ENCODE assay signal across 25 cellular contexts in the genomic region with DNA sequence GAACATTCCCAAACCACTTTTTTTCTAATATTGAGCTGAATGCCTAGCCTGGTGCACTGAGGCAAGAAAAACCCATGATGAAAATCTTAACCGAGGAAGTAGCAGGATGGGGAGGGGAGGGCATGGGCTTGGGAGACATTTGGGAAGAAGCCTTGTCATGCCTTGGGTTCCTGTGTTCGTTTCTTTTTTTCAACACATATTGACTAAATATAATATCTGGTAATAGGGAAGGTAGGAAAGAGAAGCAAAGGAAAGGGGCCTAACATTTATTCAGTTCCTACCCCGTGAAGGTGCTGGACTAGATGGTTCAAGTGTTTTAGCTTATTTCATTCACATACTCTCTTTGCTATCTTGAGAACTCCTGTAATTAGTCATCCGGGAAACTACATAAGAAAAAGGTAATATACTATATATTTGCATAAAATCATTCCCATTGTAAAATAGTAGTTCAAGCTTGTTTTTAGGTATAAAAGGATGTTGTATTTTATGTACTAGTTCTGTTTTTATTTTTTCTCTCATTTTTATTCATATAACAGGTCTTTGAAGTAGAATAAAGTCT.
"Had no signal": no experiment of that assay in that cellular context is flagged by ENCODE, and none has a peak within 500 bp of the region (broad histone marks: within the 10 kb centered on the region; RNA-seq: fewer than 3 reads in every experiment).

No MANE protein-coding gene starts in this region.

- H3K36me3 Mint-ChIP-seq: natural killer cell treated with Interleukin-12 subunit alpha and Interleukin-12 subunit beta and Interleukin-15 and Interleukin-18, amount 100 ng/mL, for 72 hours had no signal

- H3K9me3 Mint-ChIP-seq: activated CD4-positive, alpha-beta memory T cell treated with anti-CD3 and anti-CD28 coated beads, Interleukin-2, amount 10 ng/mL, durations not matched to agents 7 days and 5 days; activated CD4-positive, alpha-beta T cell treated with anti-CD3 and anti-CD28 coated beads, Interleukin-2, amount 10 ng/mL, durations not matched to agents 7 days and 5 days; activated naive CD4-positive, alpha-beta T cell treated with anti-CD3 and anti-CD28 coated beads, Interleukin-2, amount 50 U/mL, for 24 hours; activated naive CD8-positive, alpha-beta T cell treated with anti-CD3 and anti-CD28 coated beads, Interleukin-2, amount 50 U/mL, for 24 hours; activated T-cell treated with anti-CD3 and anti-CD28 coated beads, Interleukin-2, amount 50 U/mL, for 24 hours; activated T-helper 2 cell treated with anti-CD3 and anti-CD28 coated beads, Interferon-gamma antibody, Interleukin-2, Interleukin-4, amounts not matched to agents 10 μg/mL and 5 μg/mL and 100 μg/mL, durations not matched to agents 14 hours and 24 hours and 36 hours; natural killer cell treated with Interleukin-12 subunit alpha and Interleukin-12 subunit beta and Interleukin-15 and Interleukin-18, amount 100 ng/mL, for 72 hours; stimulated activated naive CD8-positive, alpha-beta T cell treated with anti-CD3 and anti-CD28 coated beads, Interleukin-15, Interleukin-2, amounts not matched to agents 100 ng/mL and 50 ng/mL, for 24 hours; type B pancreatic cell had no signal

- H3K4me3 Mint-ChIP-seq: activated CD4-positive, alpha-beta memory T cell treated with anti-CD3 and anti-CD28 coated beads, Interleukin-2, amount 10 ng/mL, durations not matched to agents 7 days and 5 days; activated CD4-positive, alpha-beta T cell treated with anti-CD3 and anti-CD28 coated beads, Interleukin-2, amount 10 ng/mL, durations not matched to agents 7 days and 5 days; activated naive CD4-positive, alpha-beta T cell treated with anti-CD3 and anti-CD28 coated beads, Interleukin-2, amount 50 U/mL, for 24 hours; activated naive CD8-positive, alpha-beta T cell treated with anti-CD3 and anti-CD28 coated beads, Interleukin-2, amount 50 U/mL, for 24 hours; activated T-cell treated with anti-CD3 and anti-CD28 coated beads, Interleukin-2, amount 50 U/mL, for 24 hours; natural killer cell treated with Interleukin-12 subunit alpha and Interleukin-12 subunit beta and Interleukin-15 and Interleukin-18, amount 100 ng/mL, for 72 hours; stimulated activated naive CD8-positive, alpha-beta T cell treated with anti-CD3 and anti-CD28 coated beads, Interleukin-15, Interleukin-2, amounts not matched to agents 100 ng/mL and 50 ng/mL, for 24 hours; type B pancreatic cell had no signal

- H3K27ac Mint-ChIP-seq: activated CD4-positive, alpha-beta memory T cell treated with anti-CD3 and anti-CD28 coated beads, Interleukin-2, amount 10 ng/mL, durations not matched to agents 7 days and 5 days; activated CD4-positive, alpha-beta T cell treated with anti-CD3 and anti-CD28 coated beads, Interleukin-2, amount 10 ng/mL, durations not matched to agents 7 days and 5 days; activated naive CD4-positive, alpha-beta T cell treated with anti-CD3 and anti-CD28 coated beads, Interleukin-2, amount 50 U/mL, for 24 hours; activated naive CD8-positive, alpha-beta T cell treated with anti-CD3 and anti-CD28 coated beads, Interleukin-2, amount 50 U/mL, for 24 hours; activated T-cell treated with anti-CD3 and anti-CD28 coated beads, Interleukin-2, amount 50 U/mL, for 24 hours; activated T-helper 2 cell treated with anti-CD3 and anti-CD28 coated beads, Interferon-gamma antibody, Interleukin-2, Interleukin-4, amounts not matched to agents 10 μg/mL and 5 μg/mL and 100 μg/mL, durations not matched to agents 14 hours and 24 hours and 36 hours; natural killer cell treated with Interleukin-12 subunit alpha and Interleukin-12 subunit beta and Interleukin-15 and Interleukin-18, amount 100 ng/mL, for 72 hours; stimulated activated naive CD8-positive, alpha-beta T cell treated with anti-CD3 and anti-CD28 coated beads, Interleukin-15, Interleukin-2, amounts not matched to agents 100 ng/mL and 50 ng/mL, for 24 hours; type B pancreatic cell had no signal

- H3K4me1 ChIP-seq: uterus had no signal

- H3K27ac ChIP-seq: heart right ventricle, lower lobe of right lung, uterus had no signal

- H3K27me3 ChIP-seq: heart right ventricle, uterus had no signal

- ATAC-seq: activated naive CD8-positive, alpha-beta T cell treated with anti-CD3 and anti-CD28 coated beads, Interleukin-2, amount 50 U/mL, for 24 hours; esophagus mucosa; heart right ventricle; left lobe of liver; lower lobe of right lung; mucosa of descending colon; natural killer cell treated with Interleukin-12 subunit alpha and Interleukin-12 subunit beta and Interleukin-15 and Interleukin-18, amount 100 ng/mL, for 72 hours; sciatic nerve had no signal

- H3K36me3 ChIP-seq: lower lobe of right lung, uterus had no signal

- DNase-seq: activated CD4-positive, alpha-beta memory T cell treated with anti-CD3 and anti-CD28 coated beads, Interleukin-2, amount 10 ng/mL, durations not matched to agents 7 days and 5 days; activated CD4-positive, alpha-beta T cell treated with anti-CD3 and anti-CD28 coated beads for 1 hour; activated CD4-positive, alpha-beta T cell treated with anti-CD3 and anti-CD28 coated beads, Interleukin-2, amount 10 ng/mL, durations not matched to agents 7 days and 5 days; activated CD8-positive, alpha-beta memory T cell treated with anti-CD3 and anti-CD28 coated beads, Interleukin-2, amount 50 U/mL, for 48 hours; activated naive CD8-positive, alpha-beta T cell treated with anti-CD3 and anti-CD28 coated beads, Interleukin-2, amount 50 U/mL, for 24 hours; activated T-cell treated with anti-CD3 and anti-CD28 coated beads, Interleukin-2, amount 50 U/mL, for 24 hours; amygdala; caudate nucleus; foreskin fibroblast; heart right ventricle; lower lobe of right lung; mesenchymal stem cell; mucosa of descending colon; stimulated activated CD4-positive, alpha-beta T cell treated with anti-CD3 and anti-CD28 coated beads, Interleukin-12 subunit alpha, Interleukin-12 subunit beta, amount 100 ng/mL, for 4 hours; stimulated activated CD4-positive, alpha-beta T cell treated with anti-CD3 and anti-CD28 coated beads, Interleukin-4, amount 100 ng/mL, for 1 hour; uterus had no signal

- H3K9me3 ChIP-seq: heart right ventricle, lower lobe of right lung, mucosa of descending colon, uterus had no signal

- H3K27me3 Mint-ChIP-seq: activated CD4-positive, alpha-beta memory T cell treated with anti-CD3 and anti-CD28 coated beads, Interleukin-2, amount 10 ng/mL, durations not matched to agents 7 days and 5 days; activated CD4-positive, alpha-beta T cell treated with anti-CD3 and anti-CD28 coated beads, Interleukin-2, amount 10 ng/mL, durations not matched to agents 7 days and 5 days; activated naive CD4-positive, alpha-beta T cell treated with anti-CD3 and anti-CD28 coated beads, Interleukin-2, amount 50 U/mL, for 24 hours; activated naive CD8-positive, alpha-beta T cell treated with anti-CD3 and anti-CD28 coated beads, Interleukin-2, amount 50 U/mL, for 24 hours; activated T-cell treated with anti-CD3 and anti-CD28 coated beads, Interleukin-2, amount 50 U/mL, for 24 hours; natural killer cell treated with Interleukin-12 subunit alpha and Interleukin-12 subunit beta and Interleukin-15 and Interleukin-18, amount 100 ng/mL, for 72 hours; stimulated activated naive CD8-positive, alpha-beta T cell treated with anti-CD3 and anti-CD28 coated beads, Interleukin-15, Interleukin-2, amounts not matched to agents 100 ng/mL and 50 ng/mL, for 24 hours; type B pancreatic cell had no signal

- H3K4me3 ChIP-seq: heart right ventricle, lower lobe of right lung, mucosa of descending colon, skin epidermis, uterus had no signal

- H3K4me1 Mint-ChIP-seq: activated CD4-positive, alpha-beta T cell treated with anti-CD3 and anti-CD28 coated beads, Interleukin-2, amount 10 ng/mL, durations not matched to agents 7 days and 5 days had no signal
